24 cellular contexts compared by ENCODE assay signal in the genomic region with DNA sequence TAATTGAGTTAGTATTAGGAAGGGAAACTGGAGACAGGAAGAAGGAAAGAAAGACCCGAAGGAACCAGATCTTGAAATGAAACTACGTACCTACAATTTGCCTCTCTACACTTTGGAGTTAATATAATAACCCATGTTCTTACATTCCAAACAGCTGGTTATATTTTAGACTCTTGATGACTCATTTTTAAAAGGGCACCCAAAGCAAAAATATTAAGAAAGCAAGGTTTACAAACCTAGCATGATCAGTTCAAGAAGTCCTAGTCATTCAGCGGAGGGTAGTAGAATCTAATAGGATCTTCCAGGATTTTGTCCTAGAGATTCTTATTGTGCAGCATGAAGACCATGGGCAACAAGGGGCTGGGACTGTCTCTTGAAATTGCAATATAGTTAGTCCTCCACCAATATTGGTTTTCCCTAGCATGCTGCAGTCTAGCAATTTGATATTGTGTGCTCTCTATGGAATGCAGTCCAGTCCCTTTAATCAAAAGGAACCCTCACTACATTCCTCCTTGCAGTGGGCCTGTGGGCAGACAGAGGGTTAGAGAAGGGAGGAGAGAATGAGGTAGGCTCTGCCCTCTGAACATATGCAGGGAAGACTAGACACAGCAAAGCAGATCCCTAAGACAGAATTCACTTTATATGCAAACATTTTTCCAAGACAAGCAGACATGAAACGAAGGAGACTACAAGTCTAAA.
DNase-seq lines count a peak whose midpoint lies in the region; ATAC-seq and TF ChIP-seq lines count a peak whose summit lies in the region.
"Had no signal": no experiment of that assay in that cellular context is flagged by ENCODE, and none has a peak within 500 bp of the region (broad histone marks: within the 10 kb centered on the region; RNA-seq: fewer than 3 reads in every experiment).

No MANE protein-coding gene starts in this region.

- H3K27me3 ChIP-seq in ACC112 (ENCODE audit: insufficient read depth, low read length): no peaks in the 10 kb centered on the region
- H3K27me3 ChIP-seq: BLaER1, cardiac muscle cell, MG63, upper lobe of right lung had no signal

- TF ChIP-seq CTCF in HFFc6 (IDR thresholded peaks at IDR 0.05): no peak
- no peak for TF ChIP-seq CTCF in chondrocyte (IDR thresholded peaks at IDR 0.05)

- peak overlapping the region; percentile 11; the same call in 1 of the 2 replicates for H3K4me3 ChIP-seq in ACC112 (ENCODE audit: low read depth, low read length)
- H3K4me3 ChIP-seq: BLaER1, cardiac muscle cell, MG63, upper lobe of right lung had no signal

- H3K4me1 Mint-ChIP-seq in HFFc6 (ENCODE audit: low read depth) (peaks cover 25% of the 10 kb centered on the region), chondrocyte (ENCODE audit: low read depth) (peaks cover 36% of the 10 kb centered on the region)
- H3K4me1 Mint-ChIP-seq in activated T-cell treated with anti-CD3 and anti-CD28 coated beads, Interleukin-2, amount 50 U/mL, for 24 hours (ENCODE audit: low read depth): no peaks in the 10 kb centered on the region

- no peaks in the 10 kb centered on the region for H3K36me3 Mint-ChIP-seq in HFFc6 (ENCODE audit: low read depth)
- no peaks in the 10 kb centered on the region for H3K36me3 Mint-ChIP-seq in chondrocyte (ENCODE audit: low read depth)
- H3K36me3 Mint-ChIP-seq in activated T-cell treated with anti-CD3 and anti-CD28 coated beads, Interleukin-2, amount 50 U/mL, for 24 hours (ENCODE audit: low read depth): no peaks in the 10 kb centered on the region

- no peaks in the 10 kb centered on the region for H3K9me3 Mint-ChIP-seq in HFFc6
- H3K9me3 Mint-ChIP-seq in chondrocyte (ENCODE audit: low read depth): peaks cover 2% of the 10 kb centered on the region
- peaks cover 5% of the 10 kb centered on the region for H3K9me3 Mint-ChIP-seq in activated T-cell treated with anti-CD3 and anti-CD28 coated beads, Interleukin-2, amount 50 U/mL, for 24 hours
- H3K9me3 Mint-ChIP-seq: nephron progenitor cell had no signal

- H3K4me1 ChIP-seq in ACC112 (ENCODE audit: control insufficient read depth, insufficient read depth, low read length, unreplicated experiment): peaks cover 7% of the 10 kb centered on the region
- H3K4me1 ChIP-seq: upper lobe of right lung had no signal

- H3K27ac ChIP-seq in ACC112 (ENCODE audit: low read depth, low read length): no peak overlapping the region
- H3K27ac ChIP-seq: 22Rv1, BLaER1, cardiac muscle cell, upper lobe of right lung had no signal

- H3K27me3 Mint-ChIP-seq in HFFc6 (ENCODE audit: insufficient read depth): no peaks in the 10 kb centered on the region; the same call in none of the 2 replicates
- H3K27me3 Mint-ChIP-seq in chondrocyte (ENCODE audit: low read depth): no peaks in the 10 kb centered on the region
- no peaks in the 10 kb centered on the region for H3K27me3 Mint-ChIP-seq in activated T-cell treated with anti-CD3 and anti-CD28 coated beads, Interleukin-2, amount 50 U/mL, for 24 hours
- H3K27me3 Mint-ChIP-seq: progenitor cell of endocrine pancreas had no signal

- DNase-seq in HFFc6: peak; percentile 11
- no peak for DNase-seq in chondrocyte (ENCODE audit: low spot score)
- peak; percentile 78 for DNase-seq in myocyte (ENCODE audit: low read depth)
- DNase-seq in activated T-cell treated with anti-CD3 and anti-CD28 coated beads, Interleukin-2, amount 50 U/mL, for 24 hours: no peak
- DNase-seq in iPS-NIHi11 (ENCODE audit: low spot score): no peak
- DNase-seq in Right ventricle myocardium inferior (ENCODE audit: missing footprints): no peak
- DNase-seq: activated CD4-positive, alpha-beta T cell treated with anti-CD3 and anti-CD28 coated beads for 48 hours; glutamatergic neuron; MG63; midbrain; NCI-H69; nephron progenitor cell; Right ventricle myocardium superior; stimulated activated CD4-positive, alpha-beta T cell treated with anti-CD3 and anti-CD28 coated beads, Interleukin-4, amount 100 ng/mL, for 1 hour; stimulated activated naive CD8-positive, alpha-beta T cell treated with anti-CD3 and anti-CD28 coated beads, Interleukin-15, Interleukin-2, amounts not matched to agents 100 U/mL and 50 U/mL, for 24 hours; upper lobe of right lung had no signal

- no peaks in the 10 kb centered on the region for H3K79me2 ChIP-seq in ACC112 (ENCODE audit: control insufficient read depth, insufficient read depth, low read length, unreplicated experiment)

- H3K36me3 ChIP-seq in ACC112 (ENCODE audit: insufficient read depth, low read length): no peaks in the 10 kb centered on the region
- H3K36me3 ChIP-seq: BLaER1, cardiac muscle cell, MG63, upper lobe of right lung had no signal

- H2AFZ ChIP-seq in ACC112 (ENCODE audit: low read length, unreplicated experiment): peak overlapping the region; percentile 77

- intact Hi-C loops in Right ventricle myocardium inferior (cut with DNase I): no loop called here

- H3K4me3 Mint-ChIP-seq in HFFc6 (peak overlapping the region; percentile 12), chondrocyte (ENCODE audit: unreplicated experiment) (peak overlapping the region; percentile 14)
- no peak overlapping the region for H3K4me3 Mint-ChIP-seq in activated T-cell treated with anti-CD3 and anti-CD28 coated beads, Interleukin-2, amount 50 U/mL, for 24 hours
- H3K4me3 Mint-ChIP-seq: nephron progenitor cell had no signal

- H3K27ac Mint-ChIP-seq in HFFc6 (no peak overlapping the region), chondrocyte (ENCODE audit: unreplicated experiment) (peak overlapping the region; percentile 55)
- no peak overlapping the region for H3K27ac Mint-ChIP-seq in activated T-cell treated with anti-CD3 and anti-CD28 coated beads, Interleukin-2, amount 50 U/mL, for 24 hours
- H3K27ac Mint-ChIP-seq: nephron progenitor cell, progenitor cell of endocrine pancreas had no signal

- no peak for ATAC-seq in Right ventricle myocardium inferior
- ATAC-seq in HG03432 (IDR thresholded peaks at IDR 0.05; ENCODE audit: unreplicated experiment): no peak
- ATAC-seq: HCT116; left lobe of liver; stimulated activated naive CD8-positive, alpha-beta T cell treated with anti-CD3 and anti-CD28 coated beads, Interleukin-15, Interleukin-2, amounts not matched to agents 100 U/mL and 50 U/mL, for 24 hours; upper lobe of right lung had no signal

Comparison
In these comparisons a context has a peak if more than half of its experiments do, and no peak if none do; other contexts are left out.
1. DNase-seq: peak in HFFc6 (single experiment) and myocyte (single experiment); none in chondrocyte (single experiment), activated T-cell treated with anti-CD3 and anti-CD28 coated beads, Interleukin-2, amount 50 U/mL, for 24 hours (single experiment), iPS-NIHi11 (single experiment) and Right ventricle myocardium inferior (single experiment).